In genomic region chr1:164787834-164788231, GRCh38 we compare ENCODE assay signal across 1 cellular context.
TF ChIP-seq lines count a peak whose summit lies in the region.

No MANE protein-coding gene starts in this region.

TF ChIP-seq in HEK293, 187 proteins besides CTCF, POLR2A, EP300 and RAD21 (continued from another document):
- TF ChIP-seq ZEB2 (tag by site-specific recombination; IDR thresholded peaks at IDR 0.05) (peak; percentile 9; the same call in 1 of the 2 replicates), ZNF366 (tag by site-specific recombination; conservative IDR thresholded peaks at IDR 0.05) (peak; percentile 49), ZNF692 (tag by site-specific recombination; IDR thresholded peaks at IDR 0.05) (no peak), ZNF549 (tag by site-specific recombination; IDR thresholded peaks at IDR 0.05) (no peak), SP2 (tag by site-specific recombination; IDR thresholded peaks at IDR 0.05) (peak; percentile 36), ZNF521 (tag by site-specific recombination; IDR thresholded peaks at IDR 0.05) (no peak), ZNF596 (tag by site-specific recombination; IDR thresholded peaks at IDR 0.05) (no peak), PRDM4 (tag by site-specific recombination; IDR thresholded peaks at IDR 0.05) (peak; percentile 38; the same call in 1 of the 2 replicates), ZNF660 (tag by site-specific recombination; IDR thresholded peaks at IDR 0.05) (peak; percentile 99), ZBTB44 (tag by site-specific recombination; IDR thresholded peaks at IDR 0.05) (peak; percentile 81), FEZF1 (tag by site-specific recombination; IDR thresholded peaks at IDR 0.05) (peak; percentile 29; the same call in 1 of the 2 replicates), KLF10 (tag by site-specific recombination; IDR thresholded peaks at IDR 0.05) (peak; percentile 2; the same call in 1 of the 2 replicates), ZNF561 (tag by site-specific recombination; IDR thresholded peaks at IDR 0.05; ENCODE audit: borderline replicate concordance) (peak; percentile 80; the same call in 1 of the 2 replicates), ZNF571 (tag by site-specific recombination; IDR thresholded peaks at IDR 0.05) (no peak)
- TF ChIP-seq, protein P1, sequence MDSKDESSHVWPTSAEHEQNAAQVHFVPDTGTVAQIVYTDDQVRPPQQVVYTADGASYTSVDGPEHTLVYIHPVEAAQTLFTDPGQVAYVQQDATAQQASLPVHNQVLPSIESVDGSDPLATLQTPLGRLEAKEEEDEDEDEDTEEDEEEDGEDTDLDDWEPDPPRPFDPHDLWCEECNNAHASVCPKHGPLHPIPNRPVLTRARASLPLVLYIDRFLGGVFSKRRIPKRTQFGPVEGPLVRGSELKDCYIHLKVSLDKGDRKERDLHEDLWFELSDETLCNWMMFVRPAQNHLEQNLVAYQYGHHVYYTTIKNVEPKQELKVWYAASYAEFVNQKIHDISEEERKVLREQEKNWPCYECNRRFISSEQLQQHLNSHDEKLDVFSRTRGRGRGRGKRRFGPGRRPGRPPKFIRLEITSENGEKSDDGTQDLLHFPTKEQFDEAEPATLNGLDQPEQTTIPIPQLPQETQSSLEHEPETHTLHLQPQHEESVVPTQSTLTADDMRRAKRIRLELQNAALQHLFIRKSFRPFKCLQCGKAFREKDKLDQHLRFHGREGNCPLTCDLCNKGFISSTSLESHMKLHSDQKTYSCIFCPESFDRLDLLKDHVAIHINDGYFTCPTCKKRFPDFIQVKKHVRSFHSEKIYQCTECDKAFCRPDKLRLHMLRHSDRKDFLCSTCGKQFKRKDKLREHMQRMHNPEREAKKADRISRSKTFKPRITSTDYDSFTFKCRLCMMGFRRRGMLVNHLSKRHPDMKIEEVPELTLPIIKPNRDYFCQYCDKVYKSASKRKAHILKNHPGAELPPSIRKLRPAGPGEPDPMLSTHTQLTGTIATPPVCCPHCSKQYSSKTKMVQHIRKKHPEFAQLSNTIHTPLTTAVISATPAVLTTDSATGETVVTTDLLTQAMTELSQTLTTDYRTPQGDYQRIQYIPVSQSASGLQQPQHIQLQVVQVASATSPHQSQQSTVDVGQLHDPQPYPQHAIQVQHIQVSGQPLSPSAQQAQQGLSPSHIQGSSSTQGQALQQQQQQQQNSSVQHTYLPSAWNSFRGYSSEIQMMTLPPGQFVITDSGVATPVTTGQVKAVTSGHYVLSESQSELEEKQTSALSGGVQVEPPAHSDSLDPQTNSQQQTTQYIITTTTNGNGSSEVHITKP (tag by site-specific recombination; IDR thresholded peaks at IDR 0.05) = peak; percentile 91
- TF ChIP-seq, protein P2, sequence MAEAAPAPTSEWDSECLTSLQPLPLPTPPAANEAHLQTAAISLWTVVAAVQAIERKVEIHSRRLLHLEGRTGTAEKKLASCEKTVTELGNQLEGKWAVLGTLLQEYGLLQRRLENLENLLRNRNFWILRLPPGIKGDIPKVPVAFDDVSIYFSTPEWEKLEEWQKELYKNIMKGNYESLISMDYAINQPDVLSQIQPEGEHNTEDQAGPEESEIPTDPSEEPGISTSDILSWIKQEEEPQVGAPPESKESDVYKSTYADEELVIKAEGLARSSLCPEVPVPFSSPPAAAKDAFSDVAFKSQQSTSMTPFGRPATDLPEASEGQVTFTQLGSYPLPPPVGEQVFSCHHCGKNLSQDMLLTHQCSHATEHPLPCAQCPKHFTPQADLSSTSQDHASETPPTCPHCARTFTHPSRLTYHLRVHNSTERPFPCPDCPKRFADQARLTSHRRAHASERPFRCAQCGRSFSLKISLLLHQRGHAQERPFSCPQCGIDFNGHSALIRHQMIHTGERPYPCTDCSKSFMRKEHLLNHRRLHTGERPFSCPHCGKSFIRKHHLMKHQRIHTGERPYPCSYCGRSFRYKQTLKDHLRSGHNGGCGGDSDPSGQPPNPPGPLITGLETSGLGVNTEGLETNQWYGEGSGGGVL (tag by site-specific recombination; IDR thresholded peaks at IDR 0.05) = peak; percentile 69
TF ChIP-seq in HEK293: peak in this region for 18.
